Comparison of ENCODE assay signal across 20 cellular contexts in the genomic region with DNA sequence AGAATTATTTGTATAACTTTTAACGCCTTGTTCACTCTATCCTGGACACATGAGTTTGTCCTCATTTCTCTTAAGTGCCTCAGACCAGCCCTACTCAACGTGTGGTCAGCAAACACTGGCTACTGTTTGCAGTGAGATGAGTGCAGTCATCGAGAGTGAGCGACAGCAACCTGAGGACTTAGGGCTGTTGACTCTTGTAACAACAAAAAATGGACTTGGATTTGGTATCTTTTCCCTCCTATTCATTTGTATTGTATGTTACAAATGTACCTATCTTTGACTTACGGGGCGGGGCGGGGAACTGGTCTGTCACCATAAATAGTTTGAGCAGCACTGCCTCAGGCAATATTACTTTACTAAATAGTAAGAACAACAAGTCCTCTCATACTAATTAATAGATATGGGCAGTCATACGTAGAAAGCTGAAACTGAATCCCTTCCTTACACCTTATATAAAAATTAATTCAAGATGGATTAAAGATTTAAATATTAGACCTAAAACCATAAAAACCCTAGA.
A peak's percentile ranks its signal among the peaks of the same experiment; 100 is the strongest.
DNase-seq lines count a peak whose midpoint lies in the region; ATAC-seq and TF ChIP-seq lines count a peak whose summit lies in the region.
"Had no signal": no experiment of that assay in that cellular context is flagged by ENCODE, and none has a peak within 500 bp of the region (broad histone marks: within the 10 kb centered on the region; RNA-seq: fewer than 3 reads in every experiment).

No MANE protein-coding gene starts in this region.

- TF ChIP-seq CTCF in glutamatergic neuron (IDR thresholded peaks at IDR 0.05; ENCODE audit: partially characterized antibody, unreplicated experiment) (no peak), thyroid gland (IDR thresholded peaks at IDR 0.05) (no peak), OCI-LY7 (conservative IDR thresholded peaks at IDR 0.05; ENCODE audit: low read length) (no peak)

- peaks cover 45 to 60% of the 10 kb centered on the region in 2 donors for H3K4me1 ChIP-seq in thyroid gland
- H3K4me1 ChIP-seq in OCI-LY7 (ENCODE audit: insufficient read depth, low read length, poor library complexity, severe bottlenecking) = no peaks in the 10 kb centered on the region

- H3K27me3 Mint-ChIP-seq in glutamatergic neuron (ENCODE audit: unreplicated experiment) = peaks cover 12% of the 10 kb centered on the region
- H3K27me3 Mint-ChIP-seq in activated T-cell treated with anti-CD3 and anti-CD28 coated beads, Interleukin-2, amount 50 U/mL, for 4 hours (ENCODE audit: low read depth) = no peaks in the 10 kb centered on the region
- H3K27me3 Mint-ChIP-seq: activated CD4-positive, alpha-beta T cell treated with anti-CD3 and anti-CD28 coated beads, Interleukin-2, amount 10 ng/mL, durations not matched to agents 7 days and 5 days; naive thymus-derived CD8-positive, alpha-beta T cell had no signal

- H3K79me2 ChIP-seq in OCI-LY7 (ENCODE audit: insufficient read depth, low read depth, low read length) = no peaks in the 10 kb centered on the region

- WGBS in thyroid gland, 2 donors = 76 to 86% methylated on average over 8 of the region's 8 CpGs

- peaks cover 28% of the 10 kb centered on the region for H3K36me3 Mint-ChIP-seq in glutamatergic neuron (ENCODE audit: unreplicated experiment)
- no peaks in the 10 kb centered on the region for H3K36me3 Mint-ChIP-seq in activated T-cell treated with anti-CD3 and anti-CD28 coated beads, Interleukin-2, amount 50 U/mL, for 4 hours (ENCODE audit: insufficient read depth)

- H3K4me3 ChIP-seq in thyroid gland (replicated peaks in 1 of 3) (no peak overlapping the region), OCI-LY7 (ENCODE audit: low read depth, low read length, poor library complexity, severe bottlenecking) (no peak overlapping the region)
- H3K4me3 ChIP-seq: dorsolateral prefrontal cortex, vagina had no signal

- no peaks in the 10 kb centered on the region for H3K9me2 ChIP-seq in OCI-LY7 (ENCODE audit: insufficient read depth, low read length)

- H4K20me1 ChIP-seq in OCI-LY7 (ENCODE audit: insufficient read depth, low read length) = no peaks in the 10 kb centered on the region

- CTCF ChIA-PET in OCI-LY7 (lab: Charles Lee; ENCODE audit: unreplicated experiment) = no interaction called here

- intact Hi-C loops in thyroid gland (cut with DNase I) = no loop called here
- intact Hi-C loops in OCI-LY7 (cut with micrococcal nuclease; ENCODE audit: unreplicated experiment) = no loop called here

- POLR2A ChIA-PET in OCI-LY7 (lab: Charles Lee) = no interaction called here

- H3K27ac Mint-ChIP-seq in glutamatergic neuron (ENCODE audit: unreplicated experiment) = peak overlapping the region; percentile 56
- H3K27ac Mint-ChIP-seq: activated CD4-positive, alpha-beta T cell treated with anti-CD3 and anti-CD28 coated beads, Interleukin-2, amount 10 ng/mL, durations not matched to agents 7 days and 5 days; naive thymus-derived CD8-positive, alpha-beta T cell had no signal

- H3K27ac ChIP-seq in thyroid gland (peak overlapping the region; percentile 52 to 83 (median 62)), OCI-LY7 (ENCODE audit: low read depth, low read length, poor library complexity, severe bottlenecking) (no peak overlapping the region)
- H3K27ac ChIP-seq: C4-2B, dorsolateral prefrontal cortex, vagina, WERI-Rb-1 had no signal

- no peak for ATAC-seq in GM21390 (IDR thresholded peaks at IDR 0.05; ENCODE audit: unreplicated experiment)
- ATAC-seq in activated T-cell treated with anti-CD3 and anti-CD28 coated beads, Interleukin-2, amount 50 U/mL, for 4 hours = no peak
- ATAC-seq: naive thymus-derived CD8-positive, alpha-beta T cell had no signal

- BruUV-seq in OCI-LY7 (replicated peaks; lab: Mats Ljungman, UMichigan) = no TSS peak

- H3K9me3 Mint-ChIP-seq in glutamatergic neuron (ENCODE audit: unreplicated experiment) = peaks cover 7% of the 10 kb centered on the region
- peaks cover 4% of the 10 kb centered on the region for H3K9me3 Mint-ChIP-seq in activated T-cell treated with anti-CD3 and anti-CD28 coated beads, Interleukin-2, amount 50 U/mL, for 4 hours
- H3K9me3 Mint-ChIP-seq: activated CD4-positive, alpha-beta T cell treated with anti-CD3 and anti-CD28 coated beads, Interleukin-2, amount 10 ng/mL, durations not matched to agents 7 days and 5 days had no signal

- no peak overlapping the region for H3K4me3 Mint-ChIP-seq in glutamatergic neuron (ENCODE audit: unreplicated experiment)
- H3K4me3 Mint-ChIP-seq in activated T-cell treated with anti-CD3 and anti-CD28 coated beads, Interleukin-2, amount 50 U/mL, for 4 hours = no peak overlapping the region
- H3K4me3 Mint-ChIP-seq: activated CD4-positive, alpha-beta T cell treated with anti-CD3 and anti-CD28 coated beads, Interleukin-2, amount 10 ng/mL, durations not matched to agents 7 days and 5 days; naive thymus-derived CD8-positive, alpha-beta T cell had no signal

- H3K9me3 ChIP-seq in thyroid gland = no peaks in the 10 kb centered on the region
- no peaks in the 10 kb centered on the region for H3K9me3 ChIP-seq in OCI-LY7 (ENCODE audit: low read length)
- H3K9me3 ChIP-seq: vagina had no signal

- TF ChIP-seq POLR2A in thyroid gland (IDR thresholded peaks at IDR 0.05) = peak in 1 of 2 donors; percentile 4

- DNase-seq in DMS53 treated with DMSO at 0.1 percent for 48 hours (lab: John Stamatoyannopoulos, UW; ENCODE audit: unreplicated experiment) = peak; percentile 83
- peak; percentile 20 for DNase-seq in NCI-H69 (lab: John Stamatoyannopoulos, UW)
- DNase-seq in glutamatergic neuron = no peak
- peak in 1 of 2 donors; percentile 43 for DNase-seq in thyroid gland
- no peak for DNase-seq in activated T-cell treated with anti-CD3 and anti-CD28 coated beads, Interleukin-2, amount 50 U/mL, for 4 hours
- no peak for DNase-seq in superior temporal gyrus (ENCODE audit: extremely low spot score)
- DNase-seq in OCI-LY7 (ENCODE audit: low spot score) = no peak
- DNase-seq: activated CD4-positive, alpha-beta T cell treated with anti-CD3 and anti-CD28 coated beads, Interleukin-2, amount 10 ng/mL, durations not matched to agents 7 days and 5 days; activated T-cell treated with anti-CD3 and anti-CD28 coated beads, Interleukin-2, amount 50 U/mL, for 48 hours; cerebellar nuclear complex; dorsolateral prefrontal cortex; naive thymus-derived CD8-positive, alpha-beta T cell; NCI-H1092; NCI-H1694 treated with DMSO at 0.1 percent for 48 hours; Right ventricle myocardium superior; T-helper 9 cell; WERI-Rb-1 had no signal

- no peak overlapping the region for H2AFZ ChIP-seq in OCI-LY7 (ENCODE audit: low read length)

- H3K4me2 ChIP-seq in OCI-LY7 (ENCODE audit: low read length) = no peak overlapping the region

- H3K36me3 ChIP-seq in thyroid gland (peaks cover 0 to 5% of the 10 kb centered on the region in 2 donors), OCI-LY7 (ENCODE audit: insufficient read depth, low read length) (no peaks in the 10 kb centered on the region)

- no peaks in the 10 kb centered on the region for H3K27me3 ChIP-seq in thyroid gland
- H3K27me3 ChIP-seq: dorsolateral prefrontal cortex, vagina had no signal

- peaks cover 24% of the 10 kb centered on the region for H3K4me1 Mint-ChIP-seq in glutamatergic neuron (ENCODE audit: low read depth, unreplicated experiment)
- H3K4me1 Mint-ChIP-seq in activated T-cell treated with anti-CD3 and anti-CD28 coated beads, Interleukin-2, amount 50 U/mL, for 4 hours (ENCODE audit: low read depth) = peaks cover 3% of the 10 kb centered on the region

Comparison
In these comparisons a context has a peak if more than half of its experiments do, and no peak if none do; other contexts are left out.
1. DNase-seq: peak in DMS53 treated with DMSO at 0.1 percent for 48 hours (single experiment) and NCI-H69 (single experiment); none in glutamatergic neuron (single experiment), activated T-cell treated with anti-CD3 and anti-CD28 coated beads, Interleukin-2, amount 50 U/mL, for 4 hours (single experiment), superior temporal gyrus (single experiment) and OCI-LY7 (single experiment).